In genomic region chr14:89619616-89620273, GRCh38 we compare ENCODE assay signal across 8 cellular contexts.
DNase-seq lines count a peak whose midpoint lies in the region; ATAC-seq and TF ChIP-seq lines count a peak whose summit lies in the region.

No MANE protein-coding gene starts in this region.

- intact Hi-C loops in A673 (cut with micrococcal nuclease; ENCODE audit: unreplicated experiment), result no loop called here

- CTCF ChIA-PET in A673 (lab: Charles Lee), result no interaction called here

- POLR2A ChIA-PET in A673 (lab: Charles Lee; ENCODE audit: low non-redundant PET), result no interaction called here

- H3K27me3 Mint-ChIP-seq in brain, result peaks cover 11% of the 10 kb centered on the region

- H3K9me3 ChIP-seq in A673 (ENCODE audit: low read depth, low read length, poor library complexity, severe bottlenecking) (no peaks in the 10 kb centered on the region), HUES6 (ENCODE audit: control insufficient read depth, insufficient read depth, low read depth, low read length) (no peaks in the 10 kb centered on the region), mucosa of rectum (ENCODE audit: control insufficient read depth in 2 of 2, low read length in 2 of 2) (no peaks in the 10 kb centered on the region)

- H3K36me3 Mint-ChIP-seq in brain, result no peaks in the 10 kb centered on the region

- no peaks in the 10 kb centered on the region for H3K9me3 Mint-ChIP-seq in brain

- no peaks in the 10 kb centered on the region for H3K27me3 ChIP-seq in A673 (replicated peaks; ENCODE audit: insufficient read depth, low read depth, low read length, poor library complexity)
- no peaks in the 10 kb centered on the region for H3K27me3 ChIP-seq in HUES6 (ENCODE audit: control insufficient read depth, insufficient read depth, low read length)
- no peaks in the 10 kb centered on the region for H3K27me3 ChIP-seq in mucosa of rectum (ENCODE audit: control insufficient read depth in 2 of 2, insufficient read depth in 2 of 2, low read length in 2 of 2)

- H3K4me1 ChIP-seq in A673 (ENCODE audit: insufficient read depth, low read length, poor library complexity, severe bottlenecking) (peaks cover 27% of the 10 kb centered on the region), HUES6 (ENCODE audit: control insufficient read depth, insufficient read depth, low read length) (peaks cover 44% of the 10 kb centered on the region), mucosa of rectum (ENCODE audit: control insufficient read depth in 2 of 2, insufficient read depth in 2 of 2, low read length in 2 of 2) (peaks cover 5 to 15% of the 10 kb centered on the region in 2 donors)

- H3K27ac ChIP-seq in A673 (ENCODE audit: low read depth, low read length, poor library complexity, severe bottlenecking), result no peak overlapping the region
- H3K27ac ChIP-seq in HUES6 (ENCODE audit: low read depth, low read length), result peak overlapping the region; percentile 45
- no peak overlapping the region for H3K27ac ChIP-seq in mucosa of rectum (ENCODE audit: low read depth in 2 of 2, low read length in 2 of 2)

- TF ChIP-seq CTCF in A673 (conservative IDR thresholded peaks at IDR 0.05; ENCODE audit: low read depth, low read length) (no peak), brain (conservative IDR thresholded peaks at IDR 0.05) (no peak)

- BruUV-seq in A673 (replicated peaks; lab: Mats Ljungman, UMichigan), result no TSS peak

- H3K4me3 ChIP-seq in A673 (ENCODE audit: low read depth, low read length, poor library complexity, severe bottlenecking), result peak overlapping the region; percentile 74
- H3K4me3 ChIP-seq in HUES6 (ENCODE audit: low read depth, low read length), result peak overlapping the region; percentile 74
- H3K4me3 ChIP-seq in mucosa of rectum (ENCODE audit: low read length in 2 of 2), result peak overlapping the region; percentile 74 to 90

- H3K36me3 ChIP-seq in A673 (ENCODE audit: insufficient read depth, low read length, poor library complexity, severe bottlenecking) (no peaks in the 10 kb centered on the region), HUES6 (ENCODE audit: control insufficient read depth, insufficient read depth, low read length) (no peaks in the 10 kb centered on the region), mucosa of rectum (ENCODE audit: control insufficient read depth in 2 of 2, insufficient read depth in 2 of 2, low read length in 2 of 2) (no peaks in the 10 kb centered on the region)

- H3K4me3 Mint-ChIP-seq in brain, result peak overlapping the region; percentile 79 to 90 (median 87)

- peak overlapping the region in 4 of 5 experiments; percentile 61 to 90 (median 81) for H3K27ac Mint-ChIP-seq in brain

- DNase-seq in A673 (ENCODE audit: low spot score), result no peak
- no peak for DNase-seq in stimulated activated naive CD4-positive, alpha-beta T cell (lab: John Stamatoyannopoulos, UW)
- no peak for DNase-seq in activated CD8-positive, alpha-beta memory T cell treated with anti-CD3 and anti-CD28 coated beads, Interleukin-2, amount 50 U/mL, for 4 hours

- no peak for ATAC-seq in GM21737 (IDR thresholded peaks at IDR 0.05; ENCODE audit: unreplicated experiment)
- no peak for ATAC-seq in GM21447 (IDR thresholded peaks at IDR 0.05; ENCODE audit: unreplicated experiment)

- peaks cover 64% of the 10 kb centered on the region for H3K4me1 Mint-ChIP-seq in brain

- H3K9ac ChIP-seq in HUES6 (ENCODE audit: low read length) (peak overlapping the region; percentile 57), mucosa of rectum (ENCODE audit: low read depth in 1 of 2, low read length in 2 of 2) (peak overlapping the region; percentile 66 to 78)
